In genomic region chr9:87282477-87282991, GRCh38 we compare ENCODE assay signal across 26 cellular contexts.
"Had no signal": no experiment of that assay in that cellular context is flagged by ENCODE, and none has a peak within 500 bp of the region (broad histone marks: within the 10 kb centered on the region; RNA-seq: fewer than 3 reads in every experiment).

No MANE protein-coding gene starts in this region.

- H3K9ac ChIP-seq: parathyroid adenoma had no signal

- DNase-seq: activated CD4-positive, alpha-beta memory T cell treated with anti-CD3 and anti-CD28 coated beads for 36 hours; activated CD4-positive, alpha-beta T cell treated with anti-CD3 and anti-CD28 coated beads, Interleukin-2, amount 10 ng/mL, durations not matched to agents 24 days and 14 days; activated CD4-positive, CD25-positive, alpha-beta regulatory T cell treated with anti-CD3 and anti-CD28 coated beads, Interleukin-2, amount 50 U/mL, for 72 hours; activated CD8-positive, alpha-beta memory T cell treated with anti-CD3 and anti-CD28 coated beads, Interleukin-2, amount 50 U/mL, for 4 hours; activated gamma-delta T cell; activated naive CD4-positive, alpha-beta T cell treated with anti-CD3 and anti-CD28 coated beads, Interleukin-2, amount 10 ng/mL, durations not matched to agents 7 days and 5 days; activated naive CD8-positive, alpha-beta T cell treated with anti-CD3 and anti-CD28 coated beads, Interleukin-2, amount 10 ng/mL, durations not matched to agents 7 days and 5 days; activated T-cell treated with anti-CD3 and anti-CD28 coated beads, Interleukin-2, amount 50 U/mL, for 1 hour; amygdala; effector CD8-positive, alpha-beta T cell; esophagus squamous epithelium; gastrocnemius medialis; glutamatergic neuron; islet precursor cell; left cardiac atrium; left ventricle myocardium superior; naive B cell; right cardiac atrium; spleen; stimulated activated naive CD4-positive, alpha-beta T cell; T-helper 17 cell; T1000 had no signal

- H3K4me2 ChIP-seq: hepatocyte had no signal

- H3K4me1 ChIP-seq: gastrocnemius medialis, parathyroid adenoma, spleen, tibial nerve had no signal

- H2AFZ ChIP-seq: hepatocyte, parathyroid adenoma had no signal

- H3K27me3 ChIP-seq: esophagus squamous epithelium, gastrocnemius medialis, hepatocyte, spleen, tibial nerve had no signal

- H3K9me3 ChIP-seq: esophagus squamous epithelium, gastrocnemius medialis, spleen, tibial nerve had no signal

- H3K4me3 ChIP-seq: esophagus squamous epithelium, gastrocnemius medialis, hepatocyte, spleen, tibial nerve had no signal

- ATAC-seq: gastrocnemius medialis, left cardiac atrium, left ventricle myocardium superior, right cardiac atrium, T-helper 17 cell had no signal

- H3K27ac ChIP-seq: epithelial cell of prostate, esophagus squamous epithelium, gastrocnemius medialis, hepatocyte, parathyroid adenoma, spleen, tibial nerve had no signal

- H3K36me3 ChIP-seq: esophagus squamous epithelium, gastrocnemius medialis, spleen, tibial nerve had no signal
